Comparison of ENCODE assay signal across 17 cellular contexts in genomic region chr15:70708839-70709238, GRCh38.
"Had no signal": no experiment of that assay in that cellular context is flagged by ENCODE, and none has a peak within 500 bp of the region (broad histone marks: within the 10 kb centered on the region; RNA-seq: fewer than 3 reads in every experiment).

No MANE protein-coding gene starts in this region.

- DNase-seq: activated T-cell treated with anti-CD3 and anti-CD28 coated beads, Interleukin-2, amount 50 U/mL, for 1 hour; adrenal gland; colonic mucosa; erythroblast; foreskin keratinocyte; immature natural killer cell; left ventricle myocardium superior; stimulated activated CD4-positive, alpha-beta T cell treated with anti-CD3 and anti-CD28 coated beads, Interleukin-4, amount 100 ng/mL, for 24 hours; stimulated activated naive CD4-positive, alpha-beta T cell treated with Interleukin-2 at 50 U/mL for 16 hours; T-helper 2 cell had no signal

- ATAC-seq: activated T-helper 17 cell treated with anti-CD3 and anti-CD28 coated beads, Interleukin-2, amount 50 U/mL, for 72 hours; foreskin keratinocyte; left ventricle myocardium superior; natural killer cell treated with Interleukin-12 subunit alpha and Interleukin-12 subunit beta and Interleukin-15 and Interleukin-18, amount 100 ng/mL, for 72 hours; WTC11 had no signal

- H3K4me3 ChIP-seq: adrenal gland, ascending aorta, breast epithelium, colonic mucosa, thoracic aorta, vagina had no signal

- H3K9me3 ChIP-seq: breast epithelium, colonic mucosa, thoracic aorta, vagina had no signal

- H3K36me3 ChIP-seq: adrenal gland, ascending aorta, breast epithelium, colonic mucosa, thoracic aorta, vagina had no signal

- H3K27me3 ChIP-seq: adrenal gland, ascending aorta, breast epithelium, colonic mucosa, foreskin keratinocyte, vagina had no signal

- H3K27ac ChIP-seq: adrenal gland, ascending aorta, breast epithelium, colonic mucosa, foreskin keratinocyte, thoracic aorta, vagina had no signal

- H3K4me1 ChIP-seq: colonic mucosa had no signal
